In the genomic region with DNA sequence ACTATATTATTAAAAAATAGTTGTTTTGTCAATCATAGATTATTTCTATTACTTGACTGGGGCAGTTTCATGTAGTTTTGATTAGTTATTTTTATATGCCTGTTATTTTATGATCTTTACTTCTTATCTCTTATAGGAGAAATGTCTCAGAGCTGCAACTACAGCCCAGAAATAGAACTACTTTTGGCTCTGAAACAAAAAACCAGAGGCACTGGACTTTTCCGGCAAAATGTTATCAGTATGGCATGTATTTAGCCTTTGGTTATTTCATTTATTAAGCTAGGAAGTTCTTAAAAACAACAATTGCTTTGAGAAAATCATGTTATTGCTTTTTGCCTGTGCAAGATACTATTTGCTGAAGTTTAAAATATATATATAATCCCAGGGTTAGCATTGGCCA, we compare ENCODE assay signal across 22 cellular contexts.
"Had no signal": no experiment of that assay in that cellular context is flagged by ENCODE, and none has a peak within 500 bp of the region (broad histone marks: within the 10 kb centered on the region; RNA-seq: fewer than 3 reads in every experiment).

No MANE protein-coding gene starts in this region.

- H3K9me3 ChIP-seq: gastroesophageal sphincter, neutrophil, psoas muscle, sigmoid colon, tibial nerve, upper lobe of right lung, vagina had no signal

- ATAC-seq: esophagus mucosa; gastroesophageal sphincter; naive thymus-derived CD4-positive, alpha-beta T cell; psoas muscle; upper lobe of right lung had no signal

- FAIRE-seq: colon, keratinocyte had no signal

- H3K4me1 ChIP-seq: psoas muscle, upper lobe of right lung had no signal

- H3K27me3 ChIP-seq: gastroesophageal sphincter, neutrophil, sigmoid colon, tibial nerve, upper lobe of right lung, vagina had no signal

- H3K36me3 ChIP-seq: gastroesophageal sphincter, neutrophil, sigmoid colon, tibial nerve, upper lobe of right lung, vagina had no signal

- H3K27ac ChIP-seq: gastroesophageal sphincter, neutrophil, psoas muscle, sigmoid colon, skin epidermis, tibial nerve, upper lobe of right lung, vagina had no signal

- DNase-seq: cerebellar nuclear complex; dermis blood vessel endothelial cell; endodermal cell; foreskin fibroblast; glutamatergic neuron; immature natural killer cell; mesendoderm; naive thymus-derived CD4-positive, alpha-beta T cell; psoas muscle; retina; sigmoid colon; stimulated activated CD4-positive, alpha-beta T cell treated with anti-CD3 and anti-CD28 coated beads, Interleukin-12 subunit alpha, Interleukin-12 subunit beta, amount 100 ng/mL, for 4 hours; stimulated activated naive CD4-positive, alpha-beta T cell treated with Interleukin-2 at 50 U/mL for 16 hours; upper lobe of right lung had no signal

- H3K4me3 ChIP-seq: gastroesophageal sphincter, psoas muscle, sigmoid colon, skin epidermis, tibial nerve, upper lobe of right lung, vagina had no signal
